Comparison of ENCODE assay signal across 8 cellular contexts in genomic region chr1:2391385-2392070, GRCh38. TPM values are rescaled to one million over a fixed set of nuclear protein-coding genes. Genes with fewer than 3 reads are reported as not detected.
DNase-seq lines count a peak whose midpoint lies in the region; ATAC-seq and TF ChIP-seq lines count a peak whose summit lies in the region.

Gene MORN1, minus strand, starts transcription at chr1:2391554. Its CDS starts 21 bp downstream, at chr1:2391533.
Gene RER1, plus strand, starts transcription at chr1:2391841. Its CDS starts 3,950 bp downstream, at chr1:2395791.

- peaks cover 15% of the 10 kb centered on the region for H3K4me1 Mint-ChIP-seq in progenitor cell of endocrine pancreas (ENCODE audit: low read depth)

- H3K9me3 Mint-ChIP-seq in progenitor cell of endocrine pancreas (ENCODE audit: low read depth) = no peaks in the 10 kb centered on the region

- WGBS in urinary bladder = under 1% methylated on average over 95 of the region's 95 CpGs

- peak within 1 kb of the TSS; percentile 77 for H3K27ac ChIP-seq in urinary bladder (ENCODE audit: low read depth)

- no peaks in the 10 kb centered on the region for H3K27me3 Mint-ChIP-seq in progenitor cell of endocrine pancreas

- H3K4me3 Mint-ChIP-seq in progenitor cell of endocrine pancreas (ENCODE audit: low read depth) = peak within 1 kb of the TSS; percentile 79

- DNase-seq in NCI-H187 (lab: John Stamatoyannopoulos, UW) (peak; percentile 96 to 100), T-helper 2 cell (peak; percentile 97 to 100 (median 99)), anterior cingulate cortex (lab: John Stamatoyannopoulos, UW) (peak; percentile 71 to 99 (median 98)), left ventricle myocardium superior (peak; percentile 100), progenitor cell of endocrine pancreas (ENCODE audit: low spot score, unreplicated experiment) (peak; percentile 97)

- no peak for TF ChIP-seq CTCF in progenitor cell of endocrine pancreas (IDR thresholded peaks at IDR 0.05; ENCODE audit: unreplicated experiment)

- H3K4me3 ChIP-seq in urinary bladder (ENCODE audit: low read depth, low read length) = peak within 1 kb of the TSS; percentile 98

- intact Hi-C loops in left ventricle myocardium superior (cut with micrococcal nuclease) = no loop called here

- H3K27ac Mint-ChIP-seq in progenitor cell of endocrine pancreas = peak within 1 kb of the TSS; percentile 88

- no peaks in the 10 kb centered on the region for H3K4me1 ChIP-seq in urinary bladder (ENCODE audit: insufficient read depth)

- peaks cover 4% of the 10 kb centered on the region for H3K36me3 Mint-ChIP-seq in progenitor cell of endocrine pancreas (ENCODE audit: insufficient read depth)

- H3K36me3 ChIP-seq in urinary bladder (ENCODE audit: insufficient read depth) = no peaks in the 10 kb centered on the region

- ATAC-seq in GM18502 (IDR thresholded peaks at IDR 0.05; ENCODE audit: poor library complexity, unreplicated experiment) (peak; percentile 94), HG02943 (IDR thresholded peaks at IDR 0.05; ENCODE audit: low read depth, unreplicated experiment) (peak; percentile 85), left ventricle myocardium superior (peak; percentile 97)

RNA-seq across cellular contexts. Expression of gene MORN1, which starts in this region (rescaled TPM):
- 5.3 TPM for total RNA-seq in left ventricle myocardium superior
- 34.0 and 35.3 TPM in 2 replicates for total RNA-seq in progenitor cell of endocrine pancreas
- 11.1 TPM for total RNA-seq in urinary bladder
- polyA plus RNA-seq in urinary bladder = 4.7 TPM

RNA-seq across cellular contexts. Expression of gene RER1, which starts in this region (rescaled TPM):
- total RNA-seq in left ventricle myocardium superior = 98.1 TPM
- 93.6 and 99.3 TPM in 2 replicates for total RNA-seq in progenitor cell of endocrine pancreas
- total RNA-seq in urinary bladder = 48.1 TPM
- 79.0 TPM for polyA plus RNA-seq in urinary bladder

Comparison
In these comparisons a context has a peak if more than half of its experiments do, and no peak if none do; other contexts are left out.
1. Peak in every context shown above with its lines: DNase-seq, ATAC-seq, H3K4me3 ChIP-seq and H3K27ac ChIP-seq.